In genomic region chr12:45728625-45729232, GRCh38 we compare ENCODE assay signal across 1 cellular context.
TF ChIP-seq lines count a peak whose summit lies in the region.

No MANE protein-coding gene starts in this region.

TF ChIP-seq in HepG2, 621 proteins besides CTCF, POLR2A, EP300 and RAD21 (continued from another document):
- TF ChIP-seq ZNF510 (CRISPR knock-in tag; IDR thresholded peaks at IDR 0.05; ENCODE audit: low read depth) (no peak), ELF1 (CRISPR knock-in tag; IDR thresholded peaks at IDR 0.05) (peak; percentile 87), HOXA9 (CRISPR knock-in tag; IDR thresholded peaks at IDR 0.05; ENCODE audit: borderline replicate concordance) (no peak), EED (CRISPR knock-in tag; IDR thresholded peaks at IDR 0.05) (peak; percentile 44; the same call in 1 of the 2 replicates), HMGXB4 (CRISPR knock-in tag; IDR thresholded peaks at IDR 0.05; ENCODE audit: borderline replicate concordance in 1 of 2, low read depth in 1 of 2) (peak; percentile 97 to 100)
